In the genomic region with DNA sequence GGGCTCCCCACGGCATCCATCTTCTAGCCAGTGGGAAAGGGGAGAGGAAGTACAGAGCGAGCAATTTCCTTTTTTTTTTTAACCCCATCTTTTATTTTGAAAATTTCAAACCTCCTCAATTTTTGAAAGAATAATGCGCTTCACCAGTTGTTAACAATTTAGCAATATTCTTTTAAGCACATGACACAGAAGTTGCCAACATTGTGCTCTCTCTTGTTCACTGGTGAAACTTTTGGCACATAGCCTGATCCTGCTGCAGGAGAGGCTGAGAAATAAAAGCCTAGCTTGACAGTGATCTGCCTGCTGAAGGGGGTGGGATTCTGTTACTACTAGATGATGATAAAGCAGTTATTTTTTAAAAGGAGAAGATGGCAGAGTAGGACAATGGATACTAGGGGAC, we compare ENCODE assay signal across 11 cellular contexts. TPM values are rescaled to one million over a fixed set of nuclear protein-coding genes. Genes with fewer than 3 reads are reported as not detected.
A peak's percentile ranks its signal among the peaks of the same experiment; 100 is the strongest.
DNase-seq lines count a peak whose midpoint lies in the region; TF ChIP-seq lines count a peak whose summit lies in the region.
"Had no signal": no experiment of that assay in that cellular context is flagged by ENCODE, and none has a peak within 500 bp of the region (broad histone marks: within the 10 kb centered on the region; RNA-seq: fewer than 3 reads in every experiment).

No MANE protein-coding gene starts in this region.

- H3K4me1 ChIP-seq in mammary epithelial cell (ENCODE audit: insufficient read depth, low read length) (peaks cover 11% of the 10 kb centered on the region), tibial nerve (peaks cover 0 to 48% (median 36%) of the 10 kb centered on the region in 4 donors), HAP-1 (peaks cover 20% of the 10 kb centered on the region)

- CTCF ChIA-PET in MCF 10A (lab: Yijun Ruan, JAX) (interaction anchor here (0.7 kb wide), 1 partner anchor 164 kb away, joined by 3 read pairs; no protein-coding TSS in a partner anchor), mammary epithelial cell (lab: Charles Lee; ENCODE audit: low non-redundant PET) (interaction anchor here (0.6 kb wide), 1 partner anchor 139 kb away, joined by 6 read pairs; no protein-coding TSS in a partner anchor)

- H3K4me3 ChIP-seq in mammary epithelial cell (replicated peaks in 1 of 3; ENCODE audit: insufficient read depth in 1 of 3, low read depth in 2 of 3, low read length in 3 of 3): no peak overlapping the region
- H3K4me3 ChIP-seq in lower leg skin (ENCODE audit: low read depth, poor library complexity, severe bottlenecking): no peak overlapping the region
- no peak overlapping the region for H3K4me3 ChIP-seq in tibial nerve
- H3K4me3 ChIP-seq in HAP-1: no peak overlapping the region

- POLR2A ChIA-PET in MCF 10A (lab: Yijun Ruan, JAX): interaction anchor here (0.7 to 2.8 kb wide), 8 partner anchors 13 to 544 kb away, joined by 3 to 31 read pairs (median 4); partner anchors contain the start of genes NAA60, ZNF174, ZNF263 and ZNF597

- no peaks in the 10 kb centered on the region for H3K9me3 Mint-ChIP-seq in MCF 10A (ENCODE audit: unreplicated experiment)
- H3K9me3 Mint-ChIP-seq in activated T-helper 1 cell treated with anti-CD3 and anti-CD28 coated beads, Interleukin-12 subunit alpha, Interleukin-12 subunit beta, Interleukin-2, Interleukin-4 antibody, amounts not matched to agents 30 ng/mL and 10 ng/mL and 1 ng/mL, durations not matched to agents 14 hours and 24 hours and 36 hours: peaks cover under 1% of the 10 kb centered on the region

- H2AFZ ChIP-seq in mammary epithelial cell (ENCODE audit: low read depth, low read length): no peak overlapping the region

- H3K27ac Mint-ChIP-seq in MCF 10A (ENCODE audit: low read depth, unreplicated experiment): peak overlapping the region; percentile 75
- H3K27ac Mint-ChIP-seq in activated T-helper 1 cell treated with anti-CD3 and anti-CD28 coated beads, Interleukin-12 subunit alpha, Interleukin-12 subunit beta, Interleukin-2, Interleukin-4 antibody, amounts not matched to agents 30 ng/mL and 10 ng/mL and 1 ng/mL, durations not matched to agents 14 hours and 24 hours and 36 hours: peak overlapping the region; percentile 67

- H3K27me3 Mint-ChIP-seq in MCF 10A (ENCODE audit: insufficient read depth, unreplicated experiment): no peaks in the 10 kb centered on the region
- no peaks in the 10 kb centered on the region for H3K27me3 Mint-ChIP-seq in activated T-helper 1 cell treated with anti-CD3 and anti-CD28 coated beads, Interleukin-12 subunit alpha, Interleukin-12 subunit beta, Interleukin-2, Interleukin-4 antibody, amounts not matched to agents 30 ng/mL and 10 ng/mL and 1 ng/mL, durations not matched to agents 14 hours and 24 hours and 36 hours (ENCODE audit: insufficient read depth)

- H3K36me3 ChIP-seq in mammary epithelial cell (ENCODE audit: insufficient read depth, low read length) (no peaks in the 10 kb centered on the region), tibial nerve (no peaks in the 10 kb centered on the region), HAP-1 (replicated peaks) (no peaks in the 10 kb centered on the region; the same call in 1 of the 2 replicates)
- H3K36me3 ChIP-seq: vagina had no signal

- no peak overlapping the region for H3K4me2 ChIP-seq in mammary epithelial cell (ENCODE audit: insufficient read depth, low read depth, low read length)

- H3K36me3 Mint-ChIP-seq in MCF 10A (ENCODE audit: insufficient read depth, unreplicated experiment): peaks cover 14% of the 10 kb centered on the region
- H3K36me3 Mint-ChIP-seq in activated T-helper 1 cell treated with anti-CD3 and anti-CD28 coated beads, Interleukin-12 subunit alpha, Interleukin-12 subunit beta, Interleukin-2, Interleukin-4 antibody, amounts not matched to agents 30 ng/mL and 10 ng/mL and 1 ng/mL, durations not matched to agents 14 hours and 24 hours and 36 hours (ENCODE audit: low read depth): peaks cover 6% of the 10 kb centered on the region

- 83% methylated on average over 3 of the region's 3 CpGs for WGBS in mammary epithelial cell (ENCODE audit: low coverage, missing lambda C conversion rate)
- WGBS in lower leg skin, 2 donors: 30 to 42% methylated on average over 3 of the region's 3 CpGs
- 21 to 28% methylated on average over 3 of the region's 3 CpGs for WGBS in tibial nerve, 2 donors

- H3K27ac ChIP-seq in mammary epithelial cell (ENCODE audit: insufficient read depth, low read depth, low read length): no peak overlapping the region
- peak overlapping the region in 3 of 4 donors; percentile 18 to 96 (median 91) for H3K27ac ChIP-seq in tibial nerve

- DNase-seq in MCF 10A (ENCODE audit: unreplicated experiment) (peak; percentile 38), mammary epithelial cell (no peak), lower leg skin (ENCODE audit: low spot score in 2 of 2) (peak; percentile 32 to 57), tibial nerve (ENCODE audit: low spot score in 2 of 2) (peak in 1 of 2 donors; percentile 40), Kasumi-1 (lab: John Stamatoyannopoulos, UW) (no peak), HAP-1 (ENCODE audit: low spot score in 2 of 2) (no peak), iPS-NIHi11 (ENCODE audit: low spot score) (no peak)
- DNase-seq in activated T-helper 1 cell treated with anti-CD3 and anti-CD28 coated beads, Interleukin-12 subunit alpha, Interleukin-12 subunit beta, Interleukin-2, Interleukin-4 antibody, amounts not matched to agents 30 ng/mL and 10 ng/mL and 1 ng/mL, durations not matched to agents 14 hours and 24 hours and 36 hours (ENCODE audit: low spot score): no peak
- DNase-seq: retina, T1000 had no signal

- BruUV-seq in MCF 10A (replicated peaks; lab: Mats Ljungman, UMichigan) (no TSS peak), mammary epithelial cell (replicated peaks; lab: Mats Ljungman, UMichigan) (no TSS peak)

- H3K4me1 Mint-ChIP-seq in MCF 10A (ENCODE audit: insufficient read depth, unreplicated experiment): peaks cover 25% of the 10 kb centered on the region
- H3K4me1 Mint-ChIP-seq in activated T-helper 1 cell treated with anti-CD3 and anti-CD28 coated beads, Interleukin-12 subunit alpha, Interleukin-12 subunit beta, Interleukin-2, Interleukin-4 antibody, amounts not matched to agents 30 ng/mL and 10 ng/mL and 1 ng/mL, durations not matched to agents 14 hours and 24 hours and 36 hours (ENCODE audit: low read depth): peaks cover 34% of the 10 kb centered on the region

- TF ChIP-seq POLR2A in lower leg skin (IDR thresholded peaks at IDR 0.05) (no peak), tibial nerve (IDR thresholded peaks at IDR 0.05) (no peak)

- TF ChIP-seq CTCF in MCF 10A (IDR thresholded peaks at IDR 0.05; ENCODE audit: unreplicated experiment): no peak
- no peak for TF ChIP-seq CTCF in mammary epithelial cell (conservative IDR thresholded peaks at IDR 0.05 in 1 of 2, IDR thresholded peaks at IDR 0.05 in 1 of 2; ENCODE audit: extremely low read depth in 1 of 2, insufficient read depth in 1 of 2, low read depth in 1 of 2, low read length in 2 of 2)
- TF ChIP-seq CTCF in lower leg skin (IDR thresholded peaks at IDR 0.05): no peak
- TF ChIP-seq CTCF in tibial nerve (IDR thresholded peaks at IDR 0.05): no peak

- dilution Hi-C loops in mammary epithelial cell (cut with HindIII; ENCODE audit: low sequenced_read_pairs): no loop called here

- H3K9me3 ChIP-seq in mammary epithelial cell (replicated peaks; ENCODE audit: insufficient read depth, low read length) (no peaks in the 10 kb centered on the region), tibial nerve (no peaks in the 10 kb centered on the region), HAP-1 (no peaks in the 10 kb centered on the region)
- H3K9me3 ChIP-seq: vagina had no signal

- peaks cover 35% of the 10 kb centered on the region for H3K79me2 ChIP-seq in mammary epithelial cell (ENCODE audit: insufficient read depth, low read length)

- H3K27me3 ChIP-seq in mammary epithelial cell (ENCODE audit: insufficient read depth, low read length) (no peaks in the 10 kb centered on the region), tibial nerve (no peaks in the 10 kb centered on the region), HAP-1 (ENCODE audit: low read depth) (no peaks in the 10 kb centered on the region)
- H3K27me3 ChIP-seq: vagina had no signal

- H3K4me3 Mint-ChIP-seq in MCF 10A (ENCODE audit: unreplicated experiment): peak overlapping the region; percentile 84
- peak overlapping the region; percentile 83 for H3K4me3 Mint-ChIP-seq in activated T-helper 1 cell treated with anti-CD3 and anti-CD28 coated beads, Interleukin-12 subunit alpha, Interleukin-12 subunit beta, Interleukin-2, Interleukin-4 antibody, amounts not matched to agents 30 ng/mL and 10 ng/mL and 1 ng/mL, durations not matched to agents 14 hours and 24 hours and 36 hours

- H4K20me1 ChIP-seq in mammary epithelial cell (ENCODE audit: insufficient read depth, low read length): no peaks in the 10 kb centered on the region

- no peak for TF ChIP-seq EP300 in tibial nerve (IDR thresholded peaks at IDR 0.05)

- no peak overlapping the region for H3K9ac ChIP-seq in mammary epithelial cell (ENCODE audit: insufficient read depth, low read length)

- intact Hi-C loops in MCF 10A (cut with micrococcal nuclease) (loop anchor here (5.0 kb wide), 1 partner anchor 194 kb away; no protein-coding TSS in a partner anchor), mammary epithelial cell (cut with micrococcal nuclease) (loop anchor here (5.0 kb wide), 2 partner anchors 174 to 194 kb away; partner anchors contain the start of gene ZNF263), lower leg skin (cut with DNase I; ENCODE audit: low total_unique reads) (no loop called here)
- intact Hi-C loops in activated T-helper 1 cell treated with anti-CD3 and anti-CD28 coated beads, Interleukin-12 subunit alpha, Interleukin-12 subunit beta, Interleukin-2, Interleukin-4 antibody, amounts not matched to agents 30 ng/mL and 10 ng/mL and 1 ng/mL, durations not matched to agents 14 hours and 24 hours and 36 hours (cut with micrococcal nuclease): no loop called here

- in situ Hi-C loops in mammary epithelial cell (cut with MboI; ENCODE audit: low sequenced_read_pairs in 2 of 2): loop anchor here in 1 of 2 donors (10.0 kb wide), 1 partner anchor 52 kb away; the partner anchor contains the start of genes ZNF174 and ZSCAN32
- in situ Hi-C loops in HAP-1 (cut with MboI; ENCODE audit: low sequenced_read_pairs): no loop called here

RNA-seq across cellular contexts. Expression of gene NAA60, which starts 12.9 kb away (rescaled TPM):
- 38.6 and 40.8 TPM in 2 replicates for total RNA-seq in MCF 10A (2022)
- 10 to 100 TPM; 16.0 to 37.8 TPM for total RNA-seq in mammary epithelial cell
- 19.9 TPM for polyA plus RNA-seq in mammary epithelial cell
- 13.6 TPM for polyA minus RNA-seq in mammary epithelial cell
- total RNA-seq in activated T-helper 1 cell treated with anti-CD3 and anti-CD28 coated beads, Interleukin-12 subunit alpha, Interleukin-12 subunit beta, Interleukin-2, Interleukin-4 antibody, amounts not matched to agents 30 ng/mL and 10 ng/mL and 1 ng/mL, durations not matched to agents 14 hours and 24 hours and 36 hours: 35.4 and 38.3 TPM in 2 replicates
- total RNA-seq in lower leg skin: 10 to 100 TPM; 21.2 to 42.2 (median 24.8) TPM
- 10 to 100 TPM; 27.6 to 37.8 (median 28.0) TPM for total RNA-seq in tibial nerve

RNA-seq across cellular contexts. Expression of gene ZNF597, which starts 13.1 kb away (rescaled TPM):
- total RNA-seq in MCF 10A (2022): 2.3 and 2.5 TPM in 2 replicates
- total RNA-seq in mammary epithelial cell: 1 to 10 TPM; 2.4 to 3.8 TPM
- 1.00 TPM for polyA plus RNA-seq in mammary epithelial cell
- 0.72 TPM for polyA minus RNA-seq in mammary epithelial cell
- 2.6 TPM in 2 replicates for total RNA-seq in activated T-helper 1 cell treated with anti-CD3 and anti-CD28 coated beads, Interleukin-12 subunit alpha, Interleukin-12 subunit beta, Interleukin-2, Interleukin-4 antibody, amounts not matched to agents 30 ng/mL and 10 ng/mL and 1 ng/mL, durations not matched to agents 14 hours and 24 hours and 36 hours
- 1 to 10 TPM; 2.1 to 3.2 (median 2.5) TPM for total RNA-seq in lower leg skin
- 1 to 10 TPM; 2.2 to 3.1 (median 2.7) TPM for total RNA-seq in tibial nerve

RNA-seq across cellular contexts. Expression of gene C16orf90, which starts 38.9 kb away (rescaled TPM):
- not detected in 2 replicates for total RNA-seq in MCF 10A (2022)
- total RNA-seq in mammary epithelial cell: not detected
- not detected for polyA plus RNA-seq in mammary epithelial cell
- not detected for polyA minus RNA-seq in mammary epithelial cell
- total RNA-seq in activated T-helper 1 cell treated with anti-CD3 and anti-CD28 coated beads, Interleukin-12 subunit alpha, Interleukin-12 subunit beta, Interleukin-2, Interleukin-4 antibody, amounts not matched to agents 30 ng/mL and 10 ng/mL and 1 ng/mL, durations not matched to agents 14 hours and 24 hours and 36 hours: not detected in 2 replicates
- not detected for total RNA-seq in lower leg skin
- total RNA-seq in tibial nerve: not detected
- total RNA-seq: vagina had no signal

RNA-seq across cellular contexts. Expression of gene CLUAP1, which starts 44.4 kb away (rescaled TPM):
- 29.5 and 33.1 TPM in 2 replicates for total RNA-seq in MCF 10A (2022)
- 10 to 100 TPM; 12.0 to 19.1 TPM for total RNA-seq in mammary epithelial cell
- 7.5 TPM for polyA plus RNA-seq in mammary epithelial cell
- polyA minus RNA-seq in mammary epithelial cell: 43.1 TPM
- total RNA-seq in activated T-helper 1 cell treated with anti-CD3 and anti-CD28 coated beads, Interleukin-12 subunit alpha, Interleukin-12 subunit beta, Interleukin-2, Interleukin-4 antibody, amounts not matched to agents 30 ng/mL and 10 ng/mL and 1 ng/mL, durations not matched to agents 14 hours and 24 hours and 36 hours: 20.0 and 21.2 TPM in 2 replicates
- 10 to 100 TPM in 2 of 4 donors, 1 to 10 TPM in 2; 4.3 to 21.8 (median 11.7) TPM for total RNA-seq in lower leg skin
- total RNA-seq in tibial nerve: 10 to 100 TPM; 22.3 to 36.9 (median 29.7) TPM

RNA-seq across cellular contexts. Expression of gene ZNF174, which starts 55.4 kb away (rescaled TPM):
- 7.5 and 8.9 TPM in 2 replicates for total RNA-seq in MCF 10A (2022)
- total RNA-seq in mammary epithelial cell: 1 to 10 TPM; 5.3 to 7.7 TPM
- 7.0 TPM for polyA plus RNA-seq in mammary epithelial cell
- 9.1 TPM for polyA minus RNA-seq in mammary epithelial cell
- 9.9 and 10.6 TPM in 2 replicates for total RNA-seq in activated T-helper 1 cell treated with anti-CD3 and anti-CD28 coated beads, Interleukin-12 subunit alpha, Interleukin-12 subunit beta, Interleukin-2, Interleukin-4 antibody, amounts not matched to agents 30 ng/mL and 10 ng/mL and 1 ng/mL, durations not matched to agents 14 hours and 24 hours and 36 hours
- total RNA-seq in lower leg skin: 10 to 100 TPM; 12.3 to 16.4 (median 13.4) TPM
- total RNA-seq in tibial nerve: 10 to 100 TPM; 12.0 to 16.7 (median 13.1) TPM

Comparison
In these comparisons a context has a peak if more than half of its experiments do, and no peak if none do; other contexts are left out.
1. DNase-seq: peak in MCF 10A (single experiment) and lower leg skin (2 of 2); none in mammary epithelial cell (single experiment), activated T-helper 1 cell treated with anti-CD3 and anti-CD28 coated beads, Interleukin-12 subunit alpha, Interleukin-12 subunit beta, Interleukin-2, Interleukin-4 antibody, amounts not matched to agents 30 ng/mL and 10 ng/mL and 1 ng/mL, durations not matched to agents 14 hours and 24 hours and 36 hours (single experiment), Kasumi-1 (0 of 2), HAP-1 (0 of 2) and iPS-NIHi11 (single experiment).
2. intact Hi-C loops: an anchor here in MCF 10A (5.0 kb wide) and mammary epithelial cell (5.0 kb wide); none called in activated T-helper 1 cell treated with anti-CD3 and anti-CD28 coated beads, Interleukin-12 subunit alpha, Interleukin-12 subunit beta, Interleukin-2, Interleukin-4 antibody, amounts not matched to agents 30 ng/mL and 10 ng/mL and 1 ng/mL, durations not matched to agents 14 hours and 24 hours and 36 hours and lower leg skin.